14 cellular contexts compared by ENCODE assay signal in the genomic region with DNA sequence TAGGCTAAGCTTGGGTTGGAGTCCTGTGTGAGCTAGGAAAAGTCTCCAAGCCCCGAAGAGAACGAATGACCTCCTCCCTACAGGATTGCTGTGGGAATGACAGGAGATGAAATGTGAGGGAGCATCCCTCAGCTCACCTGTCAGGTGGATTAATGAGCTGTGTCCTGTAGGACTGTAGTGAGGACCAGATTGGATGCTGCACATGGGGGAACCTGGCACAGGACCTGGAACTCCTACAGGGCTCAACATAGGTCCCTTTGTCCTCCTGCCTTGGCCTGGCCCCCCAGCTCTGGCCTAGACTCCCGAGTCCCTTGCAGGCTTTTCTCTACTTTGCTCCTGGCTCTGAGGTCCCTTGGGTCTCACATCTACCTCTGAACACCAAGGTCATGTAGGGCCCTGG.
DNase-seq lines count a peak whose midpoint lies in the region; ATAC-seq and TF ChIP-seq lines count a peak whose summit lies in the region.
"Had no signal": no experiment of that assay in that cellular context is flagged by ENCODE, and none has a peak within 500 bp of the region (broad histone marks: within the 10 kb centered on the region; RNA-seq: fewer than 3 reads in every experiment).

No MANE protein-coding gene starts in this region.

- H2AFZ ChIP-seq in neuronal stem cell (ENCODE audit: low read length) = no peak overlapping the region
- H2AFZ ChIP-seq: GM23248 had no signal

- ATAC-seq in right cardiac atrium = no peak

- no peak overlapping the region for H4K8ac ChIP-seq in neuronal stem cell (ENCODE audit: low read depth, low read length)

- H2BK5ac ChIP-seq in neuronal stem cell (ENCODE audit: low read length) = no peak overlapping the region

- H3K9ac ChIP-seq in neuronal stem cell (ENCODE audit: low read depth, low read length, poor library complexity) = no peak overlapping the region
- H3K9ac ChIP-seq: BLaER1 treated with 17β-estradiol and CSF1 and Interleukin-3, amounts not matched to agents 10 nM and 100 nM; GM23248 had no signal

- WGBS in neuronal stem cell (ENCODE audit: extremely low coverage in 2 of 2, insufficient read length in 2 of 2, insufficient replicate concordance in 1 of 2), 2 donors = no CpG with 5 or more reads among the region's 3 CpGs
- WGBS in right cardiac atrium = 54% methylated on average over 3 of the region's 3 CpGs

- H3K4me3 ChIP-seq in right atrium auricular region = no peak overlapping the region
- H3K4me3 ChIP-seq in left ventricle myocardium inferior = no peak overlapping the region
- H3K4me3 ChIP-seq in neuronal stem cell (ENCODE audit: low read length in 2 of 2) = no peak overlapping the region
- no peak overlapping the region for H3K4me3 ChIP-seq in right cardiac atrium (ENCODE audit: low read length)
- H3K4me3 ChIP-seq: BLaER1 treated with 17β-estradiol and CSF1 and Interleukin-3, amounts not matched to agents 10 nM and 100 nM; GM23248 had no signal

- H3K9me3 ChIP-seq in right atrium auricular region = no peaks in the 10 kb centered on the region
- H3K9me3 ChIP-seq in left ventricle myocardium inferior (replicated peaks) = no peaks in the 10 kb centered on the region
- H3K9me3 ChIP-seq in neuronal stem cell (replicated peaks in 1 of 2; ENCODE audit: control insufficient read depth in 2 of 2, insufficient read depth in 1 of 2, low read depth in 1 of 2, low read length in 2 of 2) = no peaks in the 10 kb centered on the region
- no peaks in the 10 kb centered on the region for H3K9me3 ChIP-seq in right cardiac atrium (ENCODE audit: control insufficient read depth, low read length)
- H3K9me3 ChIP-seq: BLaER1 treated with 17β-estradiol and CSF1 and Interleukin-3, amounts not matched to agents 10 nM and 100 nM had no signal

- peak overlapping the region; percentile 10 for H2BK15ac ChIP-seq in neuronal stem cell (ENCODE audit: low read length)

- DNase-seq in right atrium auricular region (ENCODE audit: low spot score) (peak; percentile 1), left ventricle myocardium inferior (no peak), islet precursor cell (peak; percentile 38), neuronal stem cell (ENCODE audit: low spot score) (no peak), dedifferentiated amniotic fluid mesenchymal stem cell (ENCODE audit: extremely low spot score) (no peak), NCI-H1930 (lab: John Stamatoyannopoulos, UW) (no peak), right cardiac atrium (no peak)
- DNase-seq: ACHN; CD4-positive, CD25-positive, alpha-beta regulatory T cell; DMS53; GF-D8; GM23248; H7 had no signal

- H3K36me3 ChIP-seq in right atrium auricular region = no peaks in the 10 kb centered on the region
- H3K36me3 ChIP-seq in left ventricle myocardium inferior = no peaks in the 10 kb centered on the region
- no peaks in the 10 kb centered on the region for H3K36me3 ChIP-seq in neuronal stem cell (replicated peaks in 1 of 2; ENCODE audit: control insufficient read depth in 2 of 2, insufficient read depth in 2 of 2, low read length in 2 of 2)
- H3K36me3 ChIP-seq: BLaER1 treated with 17β-estradiol and CSF1 and Interleukin-3, amounts not matched to agents 10 nM and 100 nM had no signal

- no peaks in the 10 kb centered on the region for H3K27me3 ChIP-seq in right atrium auricular region
- H3K27me3 ChIP-seq in left ventricle myocardium inferior (ENCODE audit: low read depth) = peaks cover 61% of the 10 kb centered on the region
- no peaks in the 10 kb centered on the region for H3K27me3 ChIP-seq in neuronal stem cell (ENCODE audit: control insufficient read depth in 3 of 3, insufficient read depth in 3 of 3, low read depth in 1 of 3, low read length in 3 of 3)
- no peaks in the 10 kb centered on the region for H3K27me3 ChIP-seq in right cardiac atrium (ENCODE audit: control insufficient read depth, insufficient read depth)
- H3K27me3 ChIP-seq: BLaER1 treated with 17β-estradiol and CSF1 and Interleukin-3, amounts not matched to agents 10 nM and 100 nM had no signal

- H2BK12ac ChIP-seq in neuronal stem cell (ENCODE audit: low read length) = no peak overlapping the region

- no peak overlapping the region for H3K27ac ChIP-seq in right atrium auricular region
- no peak overlapping the region for H3K27ac ChIP-seq in left ventricle myocardium inferior (replicated peaks)
- no peak overlapping the region for H3K27ac ChIP-seq in neuronal stem cell (replicated peaks; ENCODE audit: low read length)
- no peak overlapping the region for H3K27ac ChIP-seq in right cardiac atrium (ENCODE audit: low read length)
- H3K27ac ChIP-seq: BLaER1 treated with 17β-estradiol and CSF1 and Interleukin-3, amounts not matched to agents 10 nM and 100 nM; GM23248 had no signal

- no peak overlapping the region for H3K4ac ChIP-seq in neuronal stem cell (ENCODE audit: low read length)

- no peak overlapping the region for H3K18ac ChIP-seq in neuronal stem cell (ENCODE audit: low read length)

- H3K14ac ChIP-seq in neuronal stem cell (ENCODE audit: low read length) = no peak overlapping the region

- H2AK5ac ChIP-seq in neuronal stem cell (ENCODE audit: low read depth, low read length) = no peak overlapping the region

- no peak overlapping the region for H4K91ac ChIP-seq in neuronal stem cell (ENCODE audit: low read depth, low read length, poor library complexity)

- H2BK120ac ChIP-seq in neuronal stem cell (ENCODE audit: low read depth, low read length) = no peak overlapping the region

- intact Hi-C loops in left ventricle myocardium inferior (cut with micrococcal nuclease) = no loop called here
- intact Hi-C loops in right cardiac atrium (cut with DNase I) = no loop called here

- TF ChIP-seq CTCF in right atrium auricular region (IDR thresholded peaks at IDR 0.05) (no peak), left ventricle myocardium inferior (IDR thresholded peaks at IDR 0.05; ENCODE audit: borderline replicate concordance) (no peak)

- H3K4me2 ChIP-seq in neuronal stem cell (ENCODE audit: insufficient read depth, low read length, poor library complexity, severe bottlenecking) = no peak overlapping the region
- H3K4me2 ChIP-seq: BLaER1 treated with 17β-estradiol and CSF1 and Interleukin-3, amounts not matched to agents 10 nM and 100 nM had no signal

- H3K79me1 ChIP-seq in neuronal stem cell (ENCODE audit: low read depth, low read length) = no peaks in the 10 kb centered on the region

- no peak overlapping the region for H3K23ac ChIP-seq in neuronal stem cell (ENCODE audit: low read depth, low read length, poor library complexity)

- H3K4me1 ChIP-seq in right atrium auricular region (no peaks in the 10 kb centered on the region), left ventricle myocardium inferior (no peaks in the 10 kb centered on the region), neuronal stem cell (ENCODE audit: control insufficient read depth in 2 of 2, insufficient read depth in 1 of 2, low read depth in 1 of 2, low read length in 2 of 2) (peaks cover 0 to 3% of the 10 kb centered on the region in 2 donors), right cardiac atrium (ENCODE audit: control insufficient read depth, insufficient read depth, low read length) (no peaks in the 10 kb centered on the region)

Comparison
In these comparisons a context has a peak if more than half of its experiments do, and no peak if none do; other contexts are left out.
1. DNase-seq: peak in right atrium auricular region (single experiment) and islet precursor cell (single experiment); none in left ventricle myocardium inferior (single experiment), neuronal stem cell (single experiment), dedifferentiated amniotic fluid mesenchymal stem cell (single experiment), NCI-H1930 (0 of 2) and right cardiac atrium (0 of 3).